Comparison of ENCODE assay signal across 21 cellular contexts in the genomic region with DNA sequence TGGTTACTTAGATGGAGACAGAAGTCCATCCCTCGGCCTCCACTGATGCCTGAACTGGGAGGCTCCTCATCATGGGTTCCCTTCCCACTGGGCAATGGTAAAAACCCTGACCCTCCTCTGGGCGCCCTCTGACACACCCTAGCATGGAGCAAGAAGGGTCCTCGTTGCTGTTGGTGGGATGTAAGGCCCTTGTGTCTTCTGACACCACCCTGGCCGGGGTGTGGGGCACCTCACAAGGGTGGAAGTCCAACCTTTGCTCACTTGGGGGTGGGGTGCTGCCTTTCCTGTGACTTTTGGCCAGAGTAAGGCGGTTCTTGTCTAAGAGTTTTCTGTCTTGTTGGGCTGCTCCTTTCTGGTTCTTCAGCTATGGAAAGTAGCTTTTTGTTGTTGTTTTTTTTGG. TPM values are rescaled to one million over a fixed set of nuclear protein-coding genes. Genes with fewer than 3 reads are reported as not detected.
DNase-seq lines count a peak whose midpoint lies in the region; ATAC-seq and TF ChIP-seq lines count a peak whose summit lies in the region.
"Had no signal": no experiment of that assay in that cellular context is flagged by ENCODE, and none has a peak within 500 bp of the region (broad histone marks: within the 10 kb centered on the region; RNA-seq: fewer than 3 reads in every experiment).

No MANE protein-coding gene starts in this region.

- no peak overlapping the region for H3K23ac ChIP-seq in mesenchymal stem cell (ENCODE audit: low read length in 2 of 2)

- TF ChIP-seq CTCF in RWPE2 (IDR thresholded peaks at IDR 0.05; ENCODE audit: poor library complexity, severe bottlenecking) = no peak
- no peak for TF ChIP-seq CTCF in thyroid gland (IDR thresholded peaks at IDR 0.05)
- no peak for TF ChIP-seq CTCF in body of pancreas (IDR thresholded peaks at IDR 0.05)

- H3K4ac ChIP-seq in mesenchymal stem cell (ENCODE audit: low read depth in 1 of 2, low read length in 2 of 2) = no peak overlapping the region

- no peaks in the 10 kb centered on the region for H3K27me3 ChIP-seq in RWPE2 (ENCODE audit: insufficient read depth, poor library complexity, severe bottlenecking)
- H3K27me3 ChIP-seq in mesenchymal stem cell (ENCODE audit: control insufficient read depth in 1 of 2, insufficient read depth in 1 of 2, low read length in 2 of 2) = no peaks in the 10 kb centered on the region
- no peaks in the 10 kb centered on the region for H3K27me3 ChIP-seq in thyroid gland
- no peaks in the 10 kb centered on the region for H3K27me3 ChIP-seq in body of pancreas

- no peaks in the 10 kb centered on the region for H3K27me3 Mint-ChIP-seq in activated naive CD4-positive, alpha-beta T cell treated with anti-CD3 and anti-CD28 coated beads, Interleukin-2, amount 50 U/mL, for 24 hours
- H3K27me3 Mint-ChIP-seq: dendritic cell treated with granulocyte-macrophage colony-stimulating factor and Interleukin-4, amounts not matched to agents 40 ng/mL and 50 ng/mL, for 4 days; T-cell had no signal

- H3K4me3 Mint-ChIP-seq in activated naive CD4-positive, alpha-beta T cell treated with anti-CD3 and anti-CD28 coated beads, Interleukin-2, amount 50 U/mL, for 24 hours = no peak overlapping the region
- H3K4me3 Mint-ChIP-seq: dendritic cell treated with granulocyte-macrophage colony-stimulating factor and Interleukin-4, amounts not matched to agents 40 ng/mL and 50 ng/mL, for 4 days; GM23338; T-cell had no signal

- H3K27ac Mint-ChIP-seq in activated naive CD4-positive, alpha-beta T cell treated with anti-CD3 and anti-CD28 coated beads, Interleukin-2, amount 50 U/mL, for 24 hours = peak overlapping the region; percentile 14
- H3K27ac Mint-ChIP-seq: dendritic cell treated with granulocyte-macrophage colony-stimulating factor and Interleukin-4, amounts not matched to agents 40 ng/mL and 50 ng/mL, for 4 days; T-cell had no signal

- peaks cover 12% of the 10 kb centered on the region for H3K36me3 Mint-ChIP-seq in activated naive CD4-positive, alpha-beta T cell treated with anti-CD3 and anti-CD28 coated beads, Interleukin-2, amount 50 U/mL, for 24 hours

- H2BK120ac ChIP-seq in mesenchymal stem cell (ENCODE audit: low read depth, low read length) = no peak overlapping the region

- no peak overlapping the region for H3K9ac ChIP-seq in mesenchymal stem cell (ENCODE audit: low read length)

- H3K14ac ChIP-seq in mesenchymal stem cell (ENCODE audit: low read length in 2 of 2) = no peak overlapping the region

- peak overlapping the region; percentile 35 for H2BK15ac ChIP-seq in mesenchymal stem cell (ENCODE audit: low read depth, poor library complexity, severe bottlenecking)

- H3K4me1 Mint-ChIP-seq in activated naive CD4-positive, alpha-beta T cell treated with anti-CD3 and anti-CD28 coated beads, Interleukin-2, amount 50 U/mL, for 24 hours = peaks cover 82% of the 10 kb centered on the region

- WGBS in mesenchymal stem cell = 87% methylated on average over 5 of the region's 5 CpGs
- WGBS in thyroid gland, 2 donors = 58 to 77% methylated on average over 3 to 5 of the region's 5 CpGs
- WGBS in body of pancreas, 2 donors = 68 to 78% methylated on average over 5 of the region's 5 CpGs

- intact Hi-C loops in thyroid gland (cut with DNase I) (no loop called here), body of pancreas (cut with DNase I) (no loop called here)

- peak overlapping the region in 1 of 2 experiments; percentile 70 for H2BK12ac ChIP-seq in mesenchymal stem cell (ENCODE audit: low read length in 2 of 2)

- peaks cover 10% of the 10 kb centered on the region for H3K9me3 Mint-ChIP-seq in activated naive CD4-positive, alpha-beta T cell treated with anti-CD3 and anti-CD28 coated beads, Interleukin-2, amount 50 U/mL, for 24 hours
- H3K9me3 Mint-ChIP-seq: dendritic cell treated with granulocyte-macrophage colony-stimulating factor and Interleukin-4, amounts not matched to agents 40 ng/mL and 50 ng/mL, for 4 days; GM23338 had no signal

- ATAC-seq in RWPE2 (ENCODE audit: low read depth) (no peak), GM18858 (IDR thresholded peaks at IDR 0.05; ENCODE audit: unreplicated experiment) (no peak), body of pancreas (no peak)
- ATAC-seq: GM23338, T-cell had no signal

- H2AFZ ChIP-seq in mesenchymal stem cell (ENCODE audit: low read depth, low read length) = no peak overlapping the region
- H2AFZ ChIP-seq: GM23338 had no signal

- peaks cover 57% of the 10 kb centered on the region for H3K4me1 ChIP-seq in RWPE2 (ENCODE audit: insufficient read depth, poor library complexity, severe bottlenecking)
- peaks cover 33% of the 10 kb centered on the region for H3K4me1 ChIP-seq in mesenchymal stem cell (ENCODE audit: control insufficient read depth, insufficient read depth, low read depth, low read length)
- H3K4me1 ChIP-seq in thyroid gland = peaks cover 35 to 57% of the 10 kb centered on the region in 2 donors
- H3K4me1 ChIP-seq in body of pancreas = peaks cover 12% of the 10 kb centered on the region

- no peak overlapping the region for H2BK5ac ChIP-seq in mesenchymal stem cell (ENCODE audit: low read depth, low read length, poor library complexity, severe bottlenecking)

- TF ChIP-seq POLR2A in thyroid gland (IDR thresholded peaks at IDR 0.05) (no peak), body of pancreas (IDR thresholded peaks at IDR 0.05) (no peak)

- no peak overlapping the region for H3K18ac ChIP-seq in mesenchymal stem cell (ENCODE audit: low read depth in 1 of 2, low read length in 2 of 2)

- peaks cover 47% of the 10 kb centered on the region for H3K36me3 ChIP-seq in RWPE2 (ENCODE audit: low read depth)
- H3K36me3 ChIP-seq in mesenchymal stem cell (ENCODE audit: control insufficient read depth in 1 of 2, insufficient read depth in 2 of 2, low read depth in 1 of 2, low read length in 2 of 2) = peaks cover 10 to 27% of the 10 kb centered on the region in 2 experiments
- H3K36me3 ChIP-seq in thyroid gland = peaks cover 0 to 4% of the 10 kb centered on the region in 2 donors
- no peaks in the 10 kb centered on the region for H3K36me3 ChIP-seq in body of pancreas (replicated peaks in 1 of 2; ENCODE audit: insufficient read depth in 1 of 2, low read depth in 2 of 2)

- H3K9me3 ChIP-seq in RWPE2 (ENCODE audit: severe bottlenecking) = no peaks in the 10 kb centered on the region
- H3K9me3 ChIP-seq in mesenchymal stem cell (ENCODE audit: control insufficient read depth, low read length) = no peaks in the 10 kb centered on the region
- no peaks in the 10 kb centered on the region for H3K9me3 ChIP-seq in thyroid gland
- H3K9me3 ChIP-seq in body of pancreas = no peaks in the 10 kb centered on the region

- peak overlapping the region; percentile 65 for H4K8ac ChIP-seq in mesenchymal stem cell (ENCODE audit: low read length)

- H3K4me3 ChIP-seq in RWPE2 (ENCODE audit: severe bottlenecking) (no peak overlapping the region), mesenchymal stem cell (ENCODE audit: insufficient read depth in 1 of 2, low read depth in 1 of 2, low read length in 2 of 2) (no peak overlapping the region), thyroid gland (replicated peaks in 1 of 3) (no peak overlapping the region), body of pancreas (no peak overlapping the region)
- H3K4me3 ChIP-seq: GM23338 had no signal

- H3K79me1 ChIP-seq in mesenchymal stem cell (replicated peaks; ENCODE audit: low read length, poor library complexity, severe bottlenecking) = peaks cover 17% of the 10 kb centered on the region

- no peak overlapping the region for H2AK5ac ChIP-seq in mesenchymal stem cell (ENCODE audit: low read length, severe bottlenecking)

- no peak for DNase-seq in activated naive CD4-positive, alpha-beta T cell treated with Interleukin-2 at 50 U/mL for 16 hours
- peak; percentile 39 for DNase-seq in RWPE2 (ENCODE audit: low spot score)
- DNase-seq in mesenchymal stem cell = no peak
- peak in 1 of 2 donors; percentile 46 for DNase-seq in thyroid gland
- DNase-seq in cerebellum (ENCODE audit: low spot score) = no peak
- no peak for DNase-seq in body of pancreas
- DNase-seq: activated CD4-positive, alpha-beta T cell treated with anti-CD3 and anti-CD28 coated beads for 48 hours; C1 segment of cervical spinal cord; foreskin fibroblast; Kasumi-1; NCI-H1092 treated with DMSO at 0.1 percent for 48 hours; NCI-H2107; NCI-H526; SIG-M5; stimulated activated CD4-positive, alpha-beta T cell treated with anti-CD3 and anti-CD28 coated beads, Interleukin-15, amount 100 ng/mL, for 24 hours; stimulated activated naive CD4-positive, alpha-beta T cell; T-cell had no signal

- H3K27ac ChIP-seq in RWPE2 (ENCODE audit: poor library complexity, severe bottlenecking) (peak overlapping the region; percentile 65), mesenchymal stem cell (ENCODE audit: low read length, poor library complexity, severe bottlenecking) (no peak overlapping the region), thyroid gland (peak overlapping the region in 2 of 3 donors; percentile 4 to 69), body of pancreas (no peak overlapping the region)

- H3K4me2 ChIP-seq in mesenchymal stem cell (ENCODE audit: low read length, poor library complexity, severe bottlenecking) = no peak overlapping the region
- H3K4me2 ChIP-seq: GM23338 had no signal

- H4K91ac ChIP-seq in mesenchymal stem cell (ENCODE audit: low read length) = peak overlapping the region; percentile 10

RNA-seq across cellular contexts. Expression of gene MPRIP, which starts 28.7 kb away (rescaled TPM):
- polyA plus RNA-seq in mesenchymal stem cell (2013, experiment 1 of 2) = 112 TPM
- 112 TPM for polyA plus RNA-seq in mesenchymal stem cell (2013, experiment 2 of 2)
- total RNA-seq in thyroid gland = 100 to 1,000 TPM; 130 to 244 (median 155) TPM
- total RNA-seq in cerebellum = 185 TPM
- total RNA-seq in body of pancreas = 100 to 1,000 TPM; 147 to 269 TPM

Comparison
In these comparisons a context has a peak if more than half of its experiments do, and no peak if none do; other contexts are left out.
1. H3K27ac ChIP-seq: peak in RWPE2 (single experiment) and thyroid gland (2 of 3); none in mesenchymal stem cell (single experiment) and body of pancreas (0 of 4).